ENCODE assay signal across 29 cellular contexts in genomic region chr18:29074147-29074546, GRCh38.
"Had no signal": no experiment of that assay in that cellular context is flagged by ENCODE, and none has a peak within 500 bp of the region (broad histone marks: within the 10 kb centered on the region; RNA-seq: fewer than 3 reads in every experiment).

No MANE protein-coding gene starts in this region.

- H3K27ac ChIP-seq: stomach, suprapubic skin, testis, thoracic aorta, thyroid gland, tibial artery, tibial nerve, transverse colon, upper lobe of left lung, upper lobe of right lung, uterus, vagina had no signal

- H3K4me1 ChIP-seq: stomach, suprapubic skin, testis, thyroid gland, tibial artery, tibial nerve, transverse colon, upper lobe of left lung, upper lobe of right lung, uterus, vagina had no signal

- FAIRE-seq: urothelium cell line had no signal

- H3K4me3 ChIP-seq: stomach, suprapubic skin, testis, thoracic aorta, thyroid gland, tibial artery, tibial nerve, transverse colon, upper lobe of left lung, upper lobe of right lung, uterus, vagina had no signal

- H3K36me3 Mint-ChIP-seq: stimulated activated effector memory CD8-positive, alpha-beta T cell treated with anti-CD3 and anti-CD28 coated beads, Interleukin-12 subunit alpha, Interleukin-12 subunit beta, amount 100 ng/mL, for 72 hours; stimulated activated memory B cell treated with anti-CD40 and anti-IgM and Interleukin-4, amounts not matched to agents 10 μg/mL and 1 μg/mL and 100 μg/mL, for 72 hours; stimulated activated naive B cell treated with anti-CD40 and anti-IgM and Interleukin-4, amounts not matched to agents 10 μg/mL and 1 μg/mL and 100 μg/mL, for 72 hours; type B pancreatic cell had no signal

- H3K9me3 Mint-ChIP-seq: stimulated activated memory B cell treated with anti-CD40 and anti-IgM and Interleukin-4, amounts not matched to agents 10 μg/mL and 1 μg/mL and 100 μg/mL, for 72 hours; type B pancreatic cell had no signal

- ATAC-seq: stimulated activated effector memory CD8-positive, alpha-beta T cell treated with anti-CD3 and anti-CD28 coated beads, Interleukin-12 subunit alpha, Interleukin-12 subunit beta, amount 100 ng/mL, for 72 hours; stimulated activated memory B cell treated with anti-CD40 and anti-IgM and Interleukin-4, amounts not matched to agents 10 μg/mL and 1 μg/mL and 100 μg/mL, for 72 hours; stimulated activated naive B cell treated with anti-CD40 and anti-IgM and Interleukin-4, amounts not matched to agents 10 μg/mL and 1 μg/mL and 100 μg/mL, for 72 hours; stimulated activated naive CD8-positive, alpha-beta T cell treated with anti-CD3 and anti-CD28 coated beads, Interleukin-15, amount 100 ng/mL, for 72 hours; stimulated activated naive CD8-positive, alpha-beta T cell treated with anti-CD3 and anti-CD28 coated beads, Interleukin-15, Interleukin-2, amounts not matched to agents 100 U/mL and 50 U/mL, for 24 hours; upper lobe of right lung had no signal

- H3K4me3 Mint-ChIP-seq: stimulated activated effector memory CD8-positive, alpha-beta T cell treated with anti-CD3 and anti-CD28 coated beads, Interleukin-12 subunit alpha, Interleukin-12 subunit beta, amount 100 ng/mL, for 72 hours; stimulated activated memory B cell treated with anti-CD40 and anti-IgM and Interleukin-4, amounts not matched to agents 10 μg/mL and 1 μg/mL and 100 μg/mL, for 72 hours; stimulated activated naive B cell treated with anti-CD40 and anti-IgM and Interleukin-4, amounts not matched to agents 10 μg/mL and 1 μg/mL and 100 μg/mL, for 72 hours; stimulated activated naive CD8-positive, alpha-beta T cell treated with anti-CD3 and anti-CD28 coated beads, Interleukin-15, amount 100 ng/mL, for 72 hours; stimulated activated naive CD8-positive, alpha-beta T cell treated with anti-CD3 and anti-CD28 coated beads, Interleukin-15, Interleukin-2, amounts not matched to agents 100 ng/mL and 50 ng/mL, for 24 hours; type B pancreatic cell had no signal

- H3K9me3 ChIP-seq: stomach, suprapubic skin, testis, thoracic aorta, thyroid gland, tibial artery, tibial nerve, transverse colon, upper lobe of left lung, upper lobe of right lung, uterus, vagina had no signal

- DNase-seq: stimulated activated CD4-positive, alpha-beta T cell treated with anti-CD3 and anti-CD28 coated beads, Interleukin-2, amount 100 ng/mL, for 48 hours; stimulated activated CD4-positive, alpha-beta T cell treated with anti-CD3 and anti-CD28 coated beads, Interleukin-4, amount 100 ng/mL, for 1 hour; stimulated activated CD4-positive, alpha-beta T cell treated with anti-CD3 and anti-CD28 coated beads, Interleukin-4, amount 100 ng/mL, for 24 hours; stimulated activated CD4-positive, alpha-beta T cell treated with anti-CD3 and anti-CD28 coated beads, Interleukin-4, amount 100 ng/mL, for 4 hours; stimulated activated CD8-positive, alpha-beta memory T cell treated with anti-CD3 and anti-CD28 coated beads, Interleukin-4, amount 100 ng/mL, for 48 hours; stimulated activated naive B cell treated with anti-CD40 and anti-IgM and Interleukin-4, amounts not matched to agents 10 μg/mL and 1 μg/mL and 100 μg/mL, for 72 hours; stimulated activated naive CD4-positive, alpha-beta T cell; stimulated activated naive CD4-positive, alpha-beta T cell treated with Interleukin-2 at 50 U/mL for 16 hours; stimulated activated naive CD8-positive, alpha-beta T cell treated with anti-CD3 and anti-CD28 coated beads, Interleukin-15, amount 100 ng/mL, for 72 hours; stimulated activated naive CD8-positive, alpha-beta T cell treated with anti-CD3 and anti-CD28 coated beads, Interleukin-15, Interleukin-2, amounts not matched to agents 100 U/mL and 50 U/mL, for 24 hours; stomach; substantia nigra; testis; thyroid gland; tibial artery; transverse colon; trophoblast cell; upper lobe of left lung; upper lobe of right lung; uterus had no signal

- H3K4me1 Mint-ChIP-seq: stimulated activated effector memory CD8-positive, alpha-beta T cell treated with anti-CD3 and anti-CD28 coated beads, Interleukin-12 subunit alpha, Interleukin-12 subunit beta, amount 100 ng/mL, for 72 hours; stimulated activated memory B cell treated with anti-CD40 and anti-IgM and Interleukin-4, amounts not matched to agents 10 μg/mL and 1 μg/mL and 100 μg/mL, for 72 hours; stimulated activated naive B cell treated with anti-CD40 and anti-IgM and Interleukin-4, amounts not matched to agents 10 μg/mL and 1 μg/mL and 100 μg/mL, for 72 hours; stimulated activated naive CD8-positive, alpha-beta T cell treated with anti-CD3 and anti-CD28 coated beads, Interleukin-15, amount 100 ng/mL, for 72 hours had no signal

- H3K27me3 Mint-ChIP-seq: stimulated activated memory B cell treated with anti-CD40 and anti-IgM and Interleukin-4, amounts not matched to agents 10 μg/mL and 1 μg/mL and 100 μg/mL, for 72 hours; stimulated activated naive B cell treated with anti-CD40 and anti-IgM and Interleukin-4, amounts not matched to agents 10 μg/mL and 1 μg/mL and 100 μg/mL, for 72 hours; stimulated activated naive CD8-positive, alpha-beta T cell treated with anti-CD3 and anti-CD28 coated beads, Interleukin-15, amount 100 ng/mL, for 72 hours; stimulated activated naive CD8-positive, alpha-beta T cell treated with anti-CD3 and anti-CD28 coated beads, Interleukin-15, Interleukin-2, amounts not matched to agents 100 ng/mL and 50 ng/mL, for 24 hours; type B pancreatic cell had no signal

- H3K36me3 ChIP-seq: stomach, suprapubic skin, thoracic aorta, thyroid gland, tibial artery, tibial nerve, transverse colon, upper lobe of left lung, upper lobe of right lung, uterus, vagina had no signal

- H3K27me3 ChIP-seq: stomach, suprapubic skin, testis, thyroid gland, tibial artery, tibial nerve, transverse colon, upper lobe of left lung, upper lobe of right lung, uterus, vagina had no signal

- H3K27ac Mint-ChIP-seq: stimulated activated effector memory CD8-positive, alpha-beta T cell treated with anti-CD3 and anti-CD28 coated beads, Interleukin-12 subunit alpha, Interleukin-12 subunit beta, amount 100 ng/mL, for 72 hours; stimulated activated memory B cell treated with anti-CD40 and anti-IgM and Interleukin-4, amounts not matched to agents 10 μg/mL and 1 μg/mL and 100 μg/mL, for 72 hours; stimulated activated naive B cell treated with anti-CD40 and anti-IgM and Interleukin-4, amounts not matched to agents 10 μg/mL and 1 μg/mL and 100 μg/mL, for 72 hours; stimulated activated naive CD8-positive, alpha-beta T cell treated with anti-CD3 and anti-CD28 coated beads, Interleukin-15, amount 100 ng/mL, for 72 hours; stimulated activated naive CD8-positive, alpha-beta T cell treated with anti-CD3 and anti-CD28 coated beads, Interleukin-15, Interleukin-2, amounts not matched to agents 100 ng/mL and 50 ng/mL, for 24 hours; type B pancreatic cell had no signal
